Comparison of ENCODE assay signal across 8 cellular contexts in the genomic region with DNA sequence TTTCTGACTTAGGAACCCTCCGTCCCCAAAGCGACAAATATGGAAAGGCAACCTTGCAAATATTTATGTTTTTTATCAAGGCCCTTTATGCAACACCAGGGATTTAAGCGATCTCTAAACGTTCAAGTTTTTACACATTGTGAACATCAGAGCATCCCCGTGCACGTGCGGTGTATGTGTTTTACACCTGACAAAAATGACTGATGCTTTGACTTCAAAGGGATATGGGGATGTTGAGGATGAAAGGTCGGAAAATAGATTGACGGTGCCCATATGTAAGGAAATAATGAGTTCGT. TPM values are rescaled to one million over a fixed set of nuclear protein-coding genes. Genes with fewer than 3 reads are reported as not detected.
DNase-seq lines count a peak whose midpoint lies in the region; ATAC-seq and TF ChIP-seq lines count a peak whose summit lies in the region.

No MANE protein-coding gene starts in this region.

- no peaks in the 10 kb centered on the region for H3K27me3 Mint-ChIP-seq in nephron (ENCODE audit: low read depth)

- H3K9me3 ChIP-seq in BE2C, result no peaks in the 10 kb centered on the region
- H3K9me3 ChIP-seq in effector memory CD4-positive, alpha-beta T cell (ENCODE audit: control insufficient read depth, low read length), result no peaks in the 10 kb centered on the region

- no peak for TF ChIP-seq POLR2A in NB4 (IDR thresholded peaks at IDR 0.05; ENCODE audit: extremely low read depth, insufficient read length)

- no peaks in the 10 kb centered on the region; the same call in 1 of the 2 replicates for H3K4me1 ChIP-seq in BE2C
- H3K4me1 ChIP-seq in effector memory CD4-positive, alpha-beta T cell (ENCODE audit: control insufficient read depth, insufficient read depth, low read length, poor library complexity, severe bottlenecking), result peaks cover 20% of the 10 kb centered on the region

- H3K4me3 Mint-ChIP-seq in nephron, result peak overlapping the region; percentile 78 to 82 (median 82)

- no peak for TF ChIP-seq CTCF in BE2C (IDR thresholded peaks at IDR 0.05; ENCODE audit: low read depth, low read length)
- TF ChIP-seq CTCF in NB4 (IDR thresholded peaks at IDR 0.05; ENCODE audit: low read depth, low read length), result no peak
- TF ChIP-seq CTCF in nephron (IDR thresholded peaks at IDR 0.05; ENCODE audit: unreplicated experiment in 3 of 3), result no peak

- no peaks in the 10 kb centered on the region for H3K36me3 Mint-ChIP-seq in nephron (ENCODE audit: low read depth)

- peak overlapping the region; percentile 78 for H3K27ac ChIP-seq in effector memory CD4-positive, alpha-beta T cell (ENCODE audit: insufficient read depth, low read length, poor library complexity, severe bottlenecking)

- ATAC-seq in GM21526 (IDR thresholded peaks at IDR 0.05; ENCODE audit: low FRiP score, unreplicated experiment), result no peak

- H3K4me3 ChIP-seq in BE2C (ENCODE audit: low read depth, low read length) (peak overlapping the region; percentile 69), NB4 (ENCODE audit: low read depth, low read length) (peak overlapping the region; percentile 59)
- H3K4me3 ChIP-seq in effector memory CD4-positive, alpha-beta T cell (ENCODE audit: insufficient read depth, low read depth, low read length, poor library complexity, severe bottlenecking), result peak overlapping the region; percentile 68

- H3K9me3 Mint-ChIP-seq in nephron, result no peaks in the 10 kb centered on the region

- H3K36me3 ChIP-seq in BE2C, result no peaks in the 10 kb centered on the region
- no peaks in the 10 kb centered on the region for H3K36me3 ChIP-seq in effector memory CD4-positive, alpha-beta T cell (ENCODE audit: control insufficient read depth, insufficient read depth, low read length)

- no peaks in the 10 kb centered on the region for H3K27me3 ChIP-seq in BE2C
- no peaks in the 10 kb centered on the region for H3K27me3 ChIP-seq in effector memory CD4-positive, alpha-beta T cell (replicated peaks; ENCODE audit: control insufficient read depth, insufficient read depth, low read length, poor library complexity, severe bottlenecking)

- DNase-seq in BE2C (no peak), NB4 (ENCODE audit: low read depth) (no peak), pons (ENCODE audit: low spot score) (no peak), occipital lobe (lab: John Stamatoyannopoulos, UW) (no peak), NCI-H2107 (lab: John Stamatoyannopoulos, UW) (no peak)
- DNase-seq in effector memory CD4-positive, alpha-beta T cell, result no peak

- H3K4me1 Mint-ChIP-seq in nephron, result peaks cover 18% of the 10 kb centered on the region

- H3K27ac Mint-ChIP-seq in nephron, result peak overlapping the region in 2 of 3 experiments; percentile 4 to 61

RNA-seq across cellular contexts. Expression of gene SLC49A4, which starts 0.8 kb away (rescaled TPM):
- 2.9 TPM for polyA plus RNA-seq in BE2C (2012; ENCODE audit: insufficient read depth, insufficient read length, low read depth)
- total RNA-seq in occipital lobe, result 32.1 TPM

RNA-seq across cellular contexts. Expression of gene HSPBAP1, which starts 2.0 kb away (rescaled TPM):
- polyA plus RNA-seq in BE2C (2012; ENCODE audit: insufficient read depth, insufficient read length, low read depth), result 6.9 TPM
- 12.9 TPM for total RNA-seq in occipital lobe
